ENCODE assay signal across 13 cellular contexts in the genomic region with DNA sequence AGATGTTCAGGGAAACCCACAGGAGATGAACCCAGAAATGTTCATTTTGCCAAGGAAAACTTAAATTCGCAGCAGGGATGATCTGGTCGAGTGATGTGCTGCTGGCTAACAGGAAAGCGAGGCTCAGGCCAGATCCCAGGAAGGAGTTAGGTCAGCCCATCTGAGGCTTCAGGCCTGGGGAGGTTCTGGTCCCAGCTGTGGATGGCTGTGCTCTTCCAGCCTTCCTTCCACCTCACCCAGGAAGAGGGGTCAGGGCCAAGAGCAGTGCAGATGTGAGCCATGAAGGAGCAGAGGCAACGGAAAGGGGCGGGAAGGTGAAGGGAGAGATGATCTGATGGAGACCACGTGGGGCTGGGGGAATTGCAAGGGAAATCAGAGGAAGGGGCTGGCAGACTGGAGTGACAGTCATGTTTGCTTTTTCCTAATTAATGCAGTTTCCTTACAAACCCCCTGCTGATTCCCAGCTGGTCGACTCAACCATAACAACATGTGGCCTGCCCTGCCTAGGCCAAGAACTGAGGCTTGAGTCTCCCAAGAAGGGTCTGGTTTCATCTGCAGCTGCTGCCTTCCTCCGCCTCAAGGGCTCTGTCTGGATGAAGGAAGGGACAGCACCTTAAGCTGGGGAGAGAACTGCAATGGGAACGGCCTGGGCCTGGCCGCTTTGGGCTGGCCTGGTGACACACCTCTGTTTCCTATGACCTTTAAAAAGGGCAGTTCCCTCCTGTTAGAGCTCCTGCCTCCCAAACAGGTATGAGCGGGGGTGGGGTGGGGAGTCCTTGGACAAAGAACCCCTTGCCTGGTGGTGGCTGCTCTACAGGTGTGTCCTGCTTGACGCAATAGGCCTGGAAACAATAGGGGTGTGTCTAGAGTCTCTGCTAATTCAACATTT. TPM values are rescaled to one million over a fixed set of nuclear protein-coding genes. Genes with fewer than 3 reads are reported as not detected.
DNase-seq lines count a peak whose midpoint lies in the region; ATAC-seq and TF ChIP-seq lines count a peak whose summit lies in the region.
"Had no signal": no experiment of that assay in that cellular context is flagged by ENCODE, and none has a peak within 500 bp of the region (broad histone marks: within the 10 kb centered on the region; RNA-seq: fewer than 3 reads in every experiment).

No MANE protein-coding gene starts in this region.

- no peak overlapping the region for H3K27ac ChIP-seq in neural progenitor cell

- peaks cover 4% of the 10 kb centered on the region for H3K27me3 Mint-ChIP-seq in neural progenitor cell (ENCODE audit: insufficient read depth, low read depth)

- no peak for TF ChIP-seq CTCF in neural progenitor cell (IDR thresholded peaks at IDR 0.05)

- H3K4me2 ChIP-seq in neural progenitor cell = peak overlapping the region; percentile 10

- ATAC-seq in esophagus mucosa = peak; percentile 97
- ATAC-seq in HG03139 (IDR thresholded peaks at IDR 0.05; ENCODE audit: unreplicated experiment) = no peak
- ATAC-seq: GM12878 had no signal

- no peak overlapping the region for H3K4me3 Mint-ChIP-seq in neural progenitor cell

- H3K79me2 ChIP-seq in neural progenitor cell (ENCODE audit: low read depth) = no peaks in the 10 kb centered on the region

- H3K4me1 Mint-ChIP-seq in neural progenitor cell = peaks cover 41% of the 10 kb centered on the region
- H3K4me1 Mint-ChIP-seq: CD4-positive, CD25-positive, alpha-beta regulatory T cell had no signal

- no peak overlapping the region for H3K4me3 ChIP-seq in neural progenitor cell
- H3K4me3 ChIP-seq: breast epithelium, GM12878 had no signal

- no peaks in the 10 kb centered on the region for H3K27me3 ChIP-seq in neural progenitor cell
- H3K27me3 ChIP-seq: breast epithelium had no signal

- peaks cover 26% of the 10 kb centered on the region for H3F3A ChIP-seq in neural progenitor cell (ENCODE audit: low read depth)

- no peaks in the 10 kb centered on the region for H4K20me1 ChIP-seq in neural progenitor cell (ENCODE audit: low read depth)

- no peaks in the 10 kb centered on the region for H3K36me3 ChIP-seq in neural progenitor cell
- H3K36me3 ChIP-seq: breast epithelium had no signal

- H3K9ac ChIP-seq in neural progenitor cell = no peak overlapping the region

- no peaks in the 10 kb centered on the region for H3K9me3 ChIP-seq in neural progenitor cell (ENCODE audit: low read depth)
- H3K9me3 ChIP-seq: breast epithelium had no signal

- H3K27ac Mint-ChIP-seq in neural progenitor cell = peak overlapping the region; percentile 80
- H3K27ac Mint-ChIP-seq: CD4-positive, CD25-positive, alpha-beta regulatory T cell had no signal

- H3K36me3 Mint-ChIP-seq in neural progenitor cell = no peaks in the 10 kb centered on the region
- H3K36me3 Mint-ChIP-seq: CD4-positive, CD25-positive, alpha-beta regulatory T cell had no signal

- H3K9me3 Mint-ChIP-seq in neural progenitor cell = no peaks in the 10 kb centered on the region

- peaks cover 33% of the 10 kb centered on the region for H3K4me1 ChIP-seq in neural progenitor cell

- DNase-seq in ELF-1 (ENCODE audit: low read depth, low spot score) = peak; percentile 83
- peak; percentile 92 for DNase-seq in NCI-H2171 (lab: John Stamatoyannopoulos, UW)
- peak; percentile 37 for DNase-seq in neural progenitor cell (ENCODE audit: low spot score)
- DNase-seq in activated CD4-positive, alpha-beta T cell treated with anti-CD3 and anti-CD28 coated beads, Interleukin-2, amount 50 U/mL, for 1 hour = no peak
- DNase-seq in occipital lobe (lab: John Stamatoyannopoulos, UW) = no peak
- DNase-seq in activated CD4-positive, alpha-beta T cell treated with anti-CD3 and anti-CD28 coated beads, Interleukin-2, amount 50 U/mL, for 48 hours = no peak
- DNase-seq: activated T-cell treated with anti-CD3 and anti-CD28 coated beads, Interleukin-2, amount 50 U/mL, for 48 hours; CD4-positive, CD25-positive, alpha-beta regulatory T cell; KG1 had no signal

- peak overlapping the region; percentile 57 for H2AFZ ChIP-seq in neural progenitor cell (replicated peaks)

RNA-seq across cellular contexts. Expression of gene MRPS18A, which starts 7.7 kb away (rescaled TPM):
- total RNA-seq in esophagus mucosa (44.5 TPM), neural progenitor cell (ENCODE audit: low replicate concordance) (34.5 and 52.7 TPM in 2 replicates), occipital lobe (11.7 TPM)

RNA-seq across cellular contexts. Expression of gene RSPH9, which starts 50.5 kb away (rescaled TPM):
- not detected for total RNA-seq in esophagus mucosa
- 0.47 and 1.4 TPM in 2 replicates for total RNA-seq in neural progenitor cell (ENCODE audit: low replicate concordance)
- 6.2 TPM for total RNA-seq in occipital lobe
- total RNA-seq: breast epithelium, GM12878 had no signal

RNA-seq across cellular contexts. Expression of gene MAD2L1BP, which starts 59.7 kb away (rescaled TPM):
- total RNA-seq in esophagus mucosa (20.1 TPM), neural progenitor cell (ENCODE audit: low replicate concordance) (52.0 and 88.1 TPM in 2 replicates), occipital lobe (22.3 TPM)

Comparison
In these comparisons a context has a peak if more than half of its experiments do, and no peak if none do; other contexts are left out.
1. DNase-seq: peak in ELF-1 (single experiment), NCI-H2171 (single experiment) and neural progenitor cell (single experiment); none in activated CD4-positive, alpha-beta T cell treated with anti-CD3 and anti-CD28 coated beads, Interleukin-2, amount 50 U/mL, for 1 hour (single experiment), occipital lobe (single experiment) and activated CD4-positive, alpha-beta T cell treated with anti-CD3 and anti-CD28 coated beads, Interleukin-2, amount 50 U/mL, for 48 hours (0 of 2).